Comparison of ENCODE assay signal across 26 cellular contexts in the genomic region with DNA sequence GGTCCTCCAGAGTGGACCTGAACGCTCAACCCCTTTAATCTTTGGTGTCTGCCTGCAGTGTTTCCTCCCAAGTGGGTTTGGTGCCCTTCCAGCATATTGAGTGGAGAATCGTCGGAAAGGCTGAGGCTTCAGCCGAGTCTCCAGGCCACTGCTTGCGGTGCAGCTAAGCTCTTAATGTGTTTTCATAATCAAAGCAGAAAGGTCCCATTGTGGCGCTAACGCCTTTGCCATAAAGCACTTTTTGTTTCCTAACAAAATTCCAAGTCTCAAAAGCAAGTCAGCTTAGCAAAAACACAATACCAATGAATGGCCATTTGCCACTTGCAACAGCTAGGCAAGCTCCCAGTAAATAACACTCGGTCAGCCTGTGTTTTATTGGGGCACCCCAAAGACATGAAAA. TPM values are rescaled to one million over a fixed set of nuclear protein-coding genes. Genes with fewer than 3 reads are reported as not detected.
DNase-seq lines count a peak whose midpoint lies in the region; ATAC-seq and TF ChIP-seq lines count a peak whose summit lies in the region.
"Had no signal": no experiment of that assay in that cellular context is flagged by ENCODE, and none has a peak within 500 bp of the region (broad histone marks: within the 10 kb centered on the region; RNA-seq: fewer than 3 reads in every experiment).

No MANE protein-coding gene starts in this region.

- H3K36me3 Mint-ChIP-seq in activated naive CD4-positive, alpha-beta T cell treated with anti-CD3 and anti-CD28 coated beads, Interleukin-2, amount 50 U/mL, for 24 hours: no peaks in the 10 kb centered on the region
- H3K36me3 Mint-ChIP-seq: activated naive CD8-positive, alpha-beta T cell treated with anti-CD3 and anti-CD28 coated beads, Interleukin-2, amount 10 ng/mL, durations not matched to agents 7 days and 5 days had no signal

- TF ChIP-seq CTCF in thyroid gland (IDR thresholded peaks at IDR 0.05): no peak
- no peak for TF ChIP-seq CTCF in left lung (IDR thresholded peaks at IDR 0.05)

- no peak overlapping the region for H3K23ac ChIP-seq in mesenchymal stem cell (ENCODE audit: low read length in 2 of 2)

- H3K4me3 ChIP-seq in mesenchymal stem cell (ENCODE audit: insufficient read depth in 1 of 2, low read depth in 1 of 2, low read length in 2 of 2) (no peak overlapping the region), thyroid gland (replicated peaks in 1 of 3) (no peak overlapping the region), left lung (no peak overlapping the region)
- H3K4me3 ChIP-seq: GM23248, mucosa of descending colon, upper lobe of left lung had no signal

- peak overlapping the region; percentile 8 for H3K27ac Mint-ChIP-seq in activated naive CD4-positive, alpha-beta T cell treated with anti-CD3 and anti-CD28 coated beads, Interleukin-2, amount 50 U/mL, for 24 hours
- H3K27ac Mint-ChIP-seq: activated B cell treated with CpG ODN at 0.5 μM for 24 hours; activated CD8-positive, alpha-beta T cell treated with anti-CD3 and anti-CD28 coated beads, Interleukin-2, amount 10 ng/mL, durations not matched to agents 7 days and 5 days; activated naive CD8-positive, alpha-beta T cell treated with anti-CD3 and anti-CD28 coated beads, Interleukin-2, amount 10 ng/mL, durations not matched to agents 7 days and 5 days; stimulated activated memory B cell treated with anti-CD40 and anti-IgM and Interleukin-4, amounts not matched to agents 10 μg/mL and 1 μg/mL and 100 μg/mL, for 72 hours; T-helper 17 cell had no signal

- DNase-seq in activated naive CD4-positive, alpha-beta T cell treated with Interleukin-2 at 50 U/mL for 16 hours: no peak
- DNase-seq in cerebellar cortex (ENCODE audit: low spot score): peak; percentile 6
- no peak for DNase-seq in mesenchymal stem cell
- peak; percentile 76 to 81 for DNase-seq in thyroid gland
- no peak for DNase-seq in left lung
- DNase-seq in NCI-H510A treated with DMSO at 0.1 percent for 48 hours (lab: John Stamatoyannopoulos, UW): no peak
- DNase-seq: activated B cell treated with CpG ODN at 0.5 μM for 24 hours; activated CD8-positive, alpha-beta T cell treated with anti-CD3 and anti-CD28 coated beads, Interleukin-2, amount 10 ng/mL, durations not matched to agents 7 days and 5 days; activated naive CD8-positive, alpha-beta T cell treated with anti-CD3 and anti-CD28 coated beads, Interleukin-2, amount 10 ng/mL, durations not matched to agents 7 days and 5 days; central memory CD4-positive, alpha-beta T cell; effector CD4-positive, alpha-beta T cell; GM23248; KBM-7; left cardiac atrium; mucosa of descending colon; MV-4-11; NCI-H1930; occipital lobe; right cardiac atrium; SIG-M5; T-helper 17 cell; upper lobe of left lung had no signal

- H2BK15ac ChIP-seq in mesenchymal stem cell (ENCODE audit: low read depth, poor library complexity, severe bottlenecking): no peak overlapping the region

- peak overlapping the region; percentile 38 for H2AK5ac ChIP-seq in mesenchymal stem cell (ENCODE audit: low read length, severe bottlenecking)

- 96% methylated on average over 8 of the region's 8 CpGs for WGBS in mesenchymal stem cell
- WGBS in thyroid gland, 2 donors: 31 to 56% methylated on average over 8 of the region's 8 CpGs

- no peaks in the 10 kb centered on the region for H3K9me3 Mint-ChIP-seq in activated naive CD4-positive, alpha-beta T cell treated with anti-CD3 and anti-CD28 coated beads, Interleukin-2, amount 50 U/mL, for 24 hours
- H3K9me3 Mint-ChIP-seq: activated B cell treated with CpG ODN at 0.5 μM for 24 hours; activated naive CD8-positive, alpha-beta T cell treated with anti-CD3 and anti-CD28 coated beads, Interleukin-2, amount 10 ng/mL, durations not matched to agents 7 days and 5 days; stimulated activated memory B cell treated with anti-CD40 and anti-IgM and Interleukin-4, amounts not matched to agents 10 μg/mL and 1 μg/mL and 100 μg/mL, for 72 hours had no signal

- peaks cover 32% of the 10 kb centered on the region for H3K79me1 ChIP-seq in mesenchymal stem cell (replicated peaks; ENCODE audit: low read length, poor library complexity, severe bottlenecking)

- peaks cover 5% of the 10 kb centered on the region for H3K4me1 Mint-ChIP-seq in activated naive CD4-positive, alpha-beta T cell treated with anti-CD3 and anti-CD28 coated beads, Interleukin-2, amount 50 U/mL, for 24 hours

- H2AFZ ChIP-seq in mesenchymal stem cell (ENCODE audit: low read depth, low read length): no peak overlapping the region
- H2AFZ ChIP-seq: GM23248 had no signal

- no peak overlapping the region for H3K27ac ChIP-seq in mesenchymal stem cell (ENCODE audit: low read length, poor library complexity, severe bottlenecking)
- peak overlapping the region; percentile 86 to 87 (median 86) for H3K27ac ChIP-seq in thyroid gland
- H3K27ac ChIP-seq in left lung: no peak overlapping the region
- H3K27ac ChIP-seq: C4-2B, GM23248, upper lobe of left lung had no signal

- H3K18ac ChIP-seq in mesenchymal stem cell (ENCODE audit: low read depth in 1 of 2, low read length in 2 of 2): no peak overlapping the region

- intact Hi-C loops in thyroid gland (cut with DNase I) (no loop called here), left lung (cut with DNase I) (no loop called here)

- no peaks in the 10 kb centered on the region for H3K27me3 Mint-ChIP-seq in activated naive CD4-positive, alpha-beta T cell treated with anti-CD3 and anti-CD28 coated beads, Interleukin-2, amount 50 U/mL, for 24 hours
- H3K27me3 Mint-ChIP-seq: activated B cell treated with CpG ODN at 0.5 μM for 24 hours; activated naive CD8-positive, alpha-beta T cell treated with anti-CD3 and anti-CD28 coated beads, Interleukin-2, amount 10 ng/mL, durations not matched to agents 7 days and 5 days; stimulated activated memory B cell treated with anti-CD40 and anti-IgM and Interleukin-4, amounts not matched to agents 10 μg/mL and 1 μg/mL and 100 μg/mL, for 72 hours; T-helper 17 cell had no signal

- ATAC-seq in left lung (no peak), GM21447 (IDR thresholded peaks at IDR 0.05; ENCODE audit: unreplicated experiment) (no peak)
- ATAC-seq: activated CD8-positive, alpha-beta T cell treated with anti-CD3 and anti-CD28 coated beads, Interleukin-2, amount 10 ng/mL, durations not matched to agents 7 days and 5 days; left cardiac atrium; mucosa of descending colon; right cardiac atrium; stimulated activated memory B cell treated with anti-CD40 and anti-IgM and Interleukin-4, amounts not matched to agents 10 μg/mL and 1 μg/mL and 100 μg/mL, for 72 hours; T-helper 17 cell had no signal

- H3K4me1 ChIP-seq in mesenchymal stem cell (ENCODE audit: control insufficient read depth, insufficient read depth, low read depth, low read length): peaks cover 1% of the 10 kb centered on the region
- H3K4me1 ChIP-seq in thyroid gland: peaks cover 60 to 77% of the 10 kb centered on the region in 2 donors
- H3K4me1 ChIP-seq in left lung: peaks cover 0 to 13% of the 10 kb centered on the region in 2 donors

- no peak overlapping the region for H3K9ac ChIP-seq in mesenchymal stem cell (ENCODE audit: low read length)
- H3K9ac ChIP-seq: GM23248 had no signal

- no peak overlapping the region for H2BK120ac ChIP-seq in mesenchymal stem cell (ENCODE audit: low read depth, low read length)

- H3K14ac ChIP-seq in mesenchymal stem cell (ENCODE audit: low read length in 2 of 2): no peak overlapping the region

- no peak overlapping the region for H2BK12ac ChIP-seq in mesenchymal stem cell (ENCODE audit: low read length in 2 of 2)

- H3K4me3 Mint-ChIP-seq in activated naive CD4-positive, alpha-beta T cell treated with anti-CD3 and anti-CD28 coated beads, Interleukin-2, amount 50 U/mL, for 24 hours: no peak overlapping the region
- H3K4me3 Mint-ChIP-seq: activated B cell treated with CpG ODN at 0.5 μM for 24 hours; activated CD8-positive, alpha-beta T cell treated with anti-CD3 and anti-CD28 coated beads, Interleukin-2, amount 10 ng/mL, durations not matched to agents 7 days and 5 days; activated naive CD8-positive, alpha-beta T cell treated with anti-CD3 and anti-CD28 coated beads, Interleukin-2, amount 10 ng/mL, durations not matched to agents 7 days and 5 days; stimulated activated memory B cell treated with anti-CD40 and anti-IgM and Interleukin-4, amounts not matched to agents 10 μg/mL and 1 μg/mL and 100 μg/mL, for 72 hours; T-helper 17 cell had no signal

- no peak overlapping the region for H3K4ac ChIP-seq in mesenchymal stem cell (ENCODE audit: low read depth in 1 of 2, low read length in 2 of 2)

- H3K9me3 ChIP-seq in mesenchymal stem cell (ENCODE audit: control insufficient read depth, low read length) (no peaks in the 10 kb centered on the region), thyroid gland (no peaks in the 10 kb centered on the region), left lung (no peaks in the 10 kb centered on the region)
- H3K9me3 ChIP-seq: mucosa of descending colon, upper lobe of left lung had no signal

- peaks cover 0 to 3% of the 10 kb centered on the region in 2 experiments for H3K36me3 ChIP-seq in mesenchymal stem cell (ENCODE audit: control insufficient read depth in 1 of 2, insufficient read depth in 2 of 2, low read depth in 1 of 2, low read length in 2 of 2)
- H3K36me3 ChIP-seq in thyroid gland: no peaks in the 10 kb centered on the region
- H3K36me3 ChIP-seq in left lung: no peaks in the 10 kb centered on the region
- H3K36me3 ChIP-seq: upper lobe of left lung had no signal

- TF ChIP-seq POLR2A in thyroid gland (IDR thresholded peaks at IDR 0.05): no peak

- H2BK5ac ChIP-seq in mesenchymal stem cell (ENCODE audit: low read depth, low read length, poor library complexity, severe bottlenecking): no peak overlapping the region

- H3K27me3 ChIP-seq in mesenchymal stem cell (ENCODE audit: control insufficient read depth in 1 of 2, insufficient read depth in 1 of 2, low read length in 2 of 2): no peaks in the 10 kb centered on the region
- no peaks in the 10 kb centered on the region for H3K27me3 ChIP-seq in thyroid gland
- H3K27me3 ChIP-seq in left lung: no peaks in the 10 kb centered on the region
- H3K27me3 ChIP-seq: upper lobe of left lung had no signal

- no peak overlapping the region for H4K8ac ChIP-seq in mesenchymal stem cell (ENCODE audit: low read length)

- H4K91ac ChIP-seq in mesenchymal stem cell (ENCODE audit: low read length): no peak overlapping the region

- no peak overlapping the region for H3K4me2 ChIP-seq in mesenchymal stem cell (ENCODE audit: low read length, poor library complexity, severe bottlenecking)

RNA-seq across cellular contexts. Expression of a gene that starts 57.6 kb away (rescaled TPM):
- polyA plus RNA-seq in mesenchymal stem cell (2013, experiment 1 of 2): 20.6 TPM
- polyA plus RNA-seq in mesenchymal stem cell (2013, experiment 2 of 2): 20.0 TPM
- total RNA-seq in thyroid gland: 10 to 100 TPM; 35.9 to 75.5 (median 67.7) TPM
- total RNA-seq in left lung: 10 to 100 TPM; 35.0 to 47.5 TPM

Comparison
In these comparisons a context has a peak if more than half of its experiments do, and no peak if none do; other contexts are left out.
1. DNase-seq: peak in cerebellar cortex (single experiment) and thyroid gland (2 of 2); none in activated naive CD4-positive, alpha-beta T cell treated with Interleukin-2 at 50 U/mL for 16 hours (single experiment), mesenchymal stem cell (single experiment), left lung (0 of 2) and NCI-H510A treated with DMSO at 0.1 percent for 48 hours (single experiment).
2. H3K27ac ChIP-seq: peak in thyroid gland (3 of 3); none in mesenchymal stem cell (single experiment) and left lung (0 of 2).